8 cellular contexts compared by ENCODE assay signal in genomic region chr12:1593232-1594044, GRCh38. TPM values are rescaled to one million over a fixed set of nuclear protein-coding genes. Genes with fewer than 3 reads are reported as not detected.
DNase-seq lines count a peak whose midpoint lies in the region; ATAC-seq, FAIRE-seq and TF ChIP-seq lines count a peak whose summit lies in the region.

No MANE protein-coding gene starts in this region.

- H3K4me3 Mint-ChIP-seq in astrocyte (ENCODE audit: unreplicated experiment): peak overlapping the region; percentile 86

- H3K9me3 Mint-ChIP-seq in astrocyte (ENCODE audit: unreplicated experiment): no peaks in the 10 kb centered on the region

- peak overlapping the region; percentile 14 for H2AFZ ChIP-seq in astrocyte (ENCODE audit: low read depth, low read length)

- H3K79me2 ChIP-seq in astrocyte (ENCODE audit: insufficient read depth, low read length): peaks cover 74% of the 10 kb centered on the region

- H3K9ac ChIP-seq in BLaER1 (peak overlapping the region; percentile 92), astrocyte (ENCODE audit: low read length) (peak overlapping the region; percentile 63), iPS-15b (ENCODE audit: low read depth, low read length) (no peak overlapping the region), skeletal muscle satellite cell (ENCODE audit: low read depth, low read length) (peak overlapping the region; percentile 82)

- DNase-seq in SW480 (ENCODE audit: low spot score): peak; percentile 68
- DNase-seq in astrocyte (ENCODE audit: low read depth): no peak
- no peak for DNase-seq in Kasumi-1 (lab: John Stamatoyannopoulos, UW)

- peak overlapping the region; percentile 96 for H3K27ac ChIP-seq in BLaER1
- no peak overlapping the region for H3K27ac ChIP-seq in astrocyte (ENCODE audit: low read depth, low read length)

- H3K4me1 Mint-ChIP-seq in astrocyte (ENCODE audit: low read depth, unreplicated experiment): peaks cover 43% of the 10 kb centered on the region

- peaks cover 52% of the 10 kb centered on the region for H4K20me1 ChIP-seq in BLaER1
- peaks cover 46% of the 10 kb centered on the region for H4K20me1 ChIP-seq in astrocyte (ENCODE audit: insufficient read depth, low read length)

- H3K9me3 ChIP-seq in BLaER1: no peaks in the 10 kb centered on the region
- no peaks in the 10 kb centered on the region for H3K9me3 ChIP-seq in astrocyte (ENCODE audit: insufficient read depth, low read depth, low read length)
- no peaks in the 10 kb centered on the region for H3K9me3 ChIP-seq in iPS-15b (ENCODE audit: control insufficient read depth, insufficient read depth, low read length)
- no peaks in the 10 kb centered on the region for H3K9me3 ChIP-seq in skeletal muscle satellite cell (replicated peaks; ENCODE audit: low read length)

- H3K36me3 ChIP-seq in BLaER1 (no peaks in the 10 kb centered on the region), astrocyte (ENCODE audit: insufficient read depth, low read length) (no peaks in the 10 kb centered on the region), iPS-15b (ENCODE audit: control insufficient read depth, insufficient read depth, low read length) (no peaks in the 10 kb centered on the region), skeletal muscle satellite cell (ENCODE audit: insufficient read depth, low read length) (peaks cover 4% of the 10 kb centered on the region)

- no peaks in the 10 kb centered on the region for H3K27me3 Mint-ChIP-seq in astrocyte (ENCODE audit: low read depth, unreplicated experiment)

- peak overlapping the region; percentile 98 for H3K4me2 ChIP-seq in BLaER1
- peak overlapping the region; percentile 98 for H3K4me2 ChIP-seq in astrocyte (ENCODE audit: low read length)
- peak overlapping the region; percentile 95 for H3K4me2 ChIP-seq in skeletal muscle satellite cell (ENCODE audit: low read length)

- H3K27ac Mint-ChIP-seq in astrocyte (ENCODE audit: unreplicated experiment): peak overlapping the region; percentile 96

- H3K4me3 ChIP-seq in BLaER1 (peak overlapping the region; percentile 85), astrocyte (ENCODE audit: insufficient read depth, low read depth, low read length) (peak overlapping the region; percentile 65), iPS-15b (ENCODE audit: low read depth, low read length) (peak overlapping the region; percentile 74), skeletal muscle satellite cell (ENCODE audit: low read length) (peak overlapping the region; percentile 74)

- no peak for TF ChIP-seq CTCF in astrocyte (IDR thresholded peaks at IDR 0.05; ENCODE audit: insufficient read depth, low read depth, low read length)

- peak; percentile 26 for ATAC-seq in GM19397 (IDR thresholded peaks at IDR 0.05; ENCODE audit: unreplicated experiment)
- ATAC-seq in HG03469 (IDR thresholded peaks at IDR 0.05; ENCODE audit: unreplicated experiment): peak; percentile 10

- no peak for FAIRE-seq in astrocyte (lab: Jason Lieb, UNC)

- H3K4me1 ChIP-seq in BLaER1 (peaks cover 60% of the 10 kb centered on the region), astrocyte (ENCODE audit: insufficient read depth, low read length) (peaks cover 57% of the 10 kb centered on the region), iPS-15b (ENCODE audit: control insufficient read depth, insufficient read depth, low read length) (peaks cover 32% of the 10 kb centered on the region), skeletal muscle satellite cell (ENCODE audit: control insufficient read depth, insufficient read depth, low read length) (peaks cover 67% of the 10 kb centered on the region)

- H3K36me3 Mint-ChIP-seq in astrocyte (ENCODE audit: low read depth, unreplicated experiment): no peaks in the 10 kb centered on the region

- no peaks in the 10 kb centered on the region for H3K27me3 ChIP-seq in BLaER1
- H3K27me3 ChIP-seq in astrocyte (ENCODE audit: insufficient read depth, low read length): no peaks in the 10 kb centered on the region
- H3K27me3 ChIP-seq in iPS-15b (ENCODE audit: control insufficient read depth, insufficient read depth, low read length): peaks cover 58% of the 10 kb centered on the region
- H3K27me3 ChIP-seq in skeletal muscle satellite cell (ENCODE audit: control insufficient read depth, insufficient read depth, low read length): no peaks in the 10 kb centered on the region

RNA-seq across cellular contexts. Expression of gene FBXL14, which starts 0.9 kb away (rescaled TPM):
- 9.2 and 9.8 TPM in 2 replicates for total RNA-seq in astrocyte
- 10.9 and 15.1 TPM in 2 replicates for total RNA-seq in skeletal muscle satellite cell (2012; rRNA removed)

RNA-seq across cellular contexts. Expression of gene WNT5B, which starts 35.6 kb away (rescaled TPM):
- 110 TPM in 2 replicates for total RNA-seq in astrocyte
- 113 and 130 TPM in 2 replicates for total RNA-seq in skeletal muscle satellite cell (2012; rRNA removed)
